ENCODE assay signal across 19 cellular contexts in the genomic region with DNA sequence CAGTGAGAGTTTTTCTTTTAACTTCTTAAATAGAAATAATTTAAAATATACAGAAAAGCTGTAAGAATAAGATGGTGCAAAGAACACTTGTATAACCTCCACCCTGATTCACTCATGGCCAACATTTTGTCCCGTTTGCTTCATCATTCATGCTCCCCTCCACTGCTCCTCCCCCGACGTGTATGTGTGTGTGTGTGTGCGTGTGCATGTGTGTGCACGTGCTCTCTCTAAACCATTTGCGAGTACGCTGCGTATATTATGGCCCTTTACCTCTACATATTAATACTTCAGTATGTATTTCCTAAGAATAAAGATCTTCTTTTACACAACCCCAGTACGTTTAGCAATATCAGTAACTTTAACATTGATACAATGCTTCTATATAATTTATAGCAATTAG. TPM values are rescaled to one million over a fixed set of nuclear protein-coding genes. Genes with fewer than 3 reads are reported as not detected.
A peak's percentile ranks its signal among the peaks of the same experiment; 100 is the strongest.
DNase-seq lines count a peak whose midpoint lies in the region; ATAC-seq, FAIRE-seq and TF ChIP-seq lines count a peak whose summit lies in the region.
"Had no signal": no experiment of that assay in that cellular context is flagged by ENCODE, and none has a peak within 500 bp of the region (broad histone marks: within the 10 kb centered on the region; RNA-seq: fewer than 3 reads in every experiment).

No MANE protein-coding gene starts in this region.

- H2AFZ ChIP-seq in GM12878 (ENCODE audit: control insufficient read depth, low read depth, low read length) (no peak overlapping the region), neural progenitor cell (replicated peaks) (no peak overlapping the region)

- H3K4me1 ChIP-seq in GM12878 (ENCODE audit: control insufficient read depth, insufficient read depth, low read length), result no peaks in the 10 kb centered on the region
- H3K4me1 ChIP-seq in neural progenitor cell, result peaks cover 10% of the 10 kb centered on the region
- H3K4me1 ChIP-seq: BE2C had no signal

- no peak for TF ChIP-seq RAD21 in GM12878 (IDR thresholded peaks at IDR 0.05; ENCODE audit: insufficient read depth, low read depth, low read length)

- H3K4me3 Mint-ChIP-seq in activated naive CD4-positive, alpha-beta T cell treated with anti-CD3 and anti-CD28 coated beads, Interleukin-2, amount 50 U/mL, for 24 hours, result no peak overlapping the region
- H3K4me3 Mint-ChIP-seq in activated naive CD4-positive, alpha-beta T cell treated with anti-CD3 and anti-CD28 coated beads, Interleukin-2, amount 10 ng/mL, durations not matched to agents 7 days and 5 days, result no peak overlapping the region
- H3K4me3 Mint-ChIP-seq in neural progenitor cell, result no peak overlapping the region
- H3K4me3 Mint-ChIP-seq: CD4-positive, CD25-positive, alpha-beta regulatory T cell; CD8-positive, alpha-beta memory T cell had no signal

- H3K27me3 ChIP-seq in GM12878 (replicated peaks in 1 of 2; ENCODE audit: control insufficient read depth in 2 of 2, insufficient read depth in 2 of 2, low read length in 1 of 2) (no peaks in the 10 kb centered on the region), neural progenitor cell (no peaks in the 10 kb centered on the region)
- H3K27me3 ChIP-seq: BE2C had no signal

- POLR2A ChIA-PET in GM12878 (lab: Charles Lee), result no interaction called here

- TF ChIP-seq CTCF in GM12878 (IDR thresholded peaks at IDR 0.05 in 2 of 3, conservative IDR thresholded peaks at IDR 0.05 in 1 of 3; ENCODE audit: control insufficient read depth in 2 of 3, extremely low read depth in 1 of 3, insufficient read depth in 1 of 3, low read depth in 3 of 3, low read length in 3 of 3), result no peak
- TF ChIP-seq CTCF in neural progenitor cell (IDR thresholded peaks at IDR 0.05), result no peak

- no peaks in the 10 kb centered on the region for H4K20me1 ChIP-seq in GM12878 (ENCODE audit: control insufficient read depth, insufficient read depth)
- no peaks in the 10 kb centered on the region for H4K20me1 ChIP-seq in neural progenitor cell (ENCODE audit: low read depth)

- peaks cover 18% of the 10 kb centered on the region for H3K36me3 Mint-ChIP-seq in activated naive CD4-positive, alpha-beta T cell treated with anti-CD3 and anti-CD28 coated beads, Interleukin-2, amount 50 U/mL, for 24 hours
- H3K36me3 Mint-ChIP-seq in activated naive CD4-positive, alpha-beta T cell treated with anti-CD3 and anti-CD28 coated beads, Interleukin-2, amount 10 ng/mL, durations not matched to agents 7 days and 5 days, result peaks cover 65% of the 10 kb centered on the region
- H3K36me3 Mint-ChIP-seq in neural progenitor cell, result no peaks in the 10 kb centered on the region

- H3K9me3 ChIP-seq in GM12878 (replicated peaks; ENCODE audit: control insufficient read depth, insufficient read depth, low read length) (no peaks in the 10 kb centered on the region), neural progenitor cell (ENCODE audit: low read depth) (no peaks in the 10 kb centered on the region)
- H3K9me3 ChIP-seq: BE2C had no signal

- H3K4me2 ChIP-seq in GM12878 (ENCODE audit: control insufficient read depth, insufficient read depth) (no peak overlapping the region), neural progenitor cell (no peak overlapping the region)

- H3K79me2 ChIP-seq in GM12878 (ENCODE audit: control insufficient read depth, insufficient read depth, low read length), result no peaks in the 10 kb centered on the region
- no peaks in the 10 kb centered on the region for H3K79me2 ChIP-seq in neural progenitor cell (ENCODE audit: low read depth)

- RAD21 ChIA-PET in GM12878 (lab: Charles Lee; ENCODE audit: unreplicated experiment), result no interaction called here

- 88% methylated on average over 9 of the region's 9 CpGs for WGBS in GM12878 (ENCODE audit: insufficient coverage, insufficient replicate concordance, low lambda C conversion rate, missing lambda C conversion rate)

- no peaks in the 10 kb centered on the region for H3K27me3 Mint-ChIP-seq in activated naive CD4-positive, alpha-beta T cell treated with anti-CD3 and anti-CD28 coated beads, Interleukin-2, amount 50 U/mL, for 24 hours
- H3K27me3 Mint-ChIP-seq in activated naive CD4-positive, alpha-beta T cell treated with anti-CD3 and anti-CD28 coated beads, Interleukin-2, amount 10 ng/mL, durations not matched to agents 7 days and 5 days, result no peaks in the 10 kb centered on the region
- no peaks in the 10 kb centered on the region for H3K27me3 Mint-ChIP-seq in neural progenitor cell (ENCODE audit: insufficient read depth, low read depth)
- H3K27me3 Mint-ChIP-seq: CD4-positive, CD25-positive, alpha-beta regulatory T cell had no signal

- peaks cover 16% of the 10 kb centered on the region for H3K4me1 Mint-ChIP-seq in activated naive CD4-positive, alpha-beta T cell treated with anti-CD3 and anti-CD28 coated beads, Interleukin-2, amount 50 U/mL, for 24 hours
- peaks cover 9% of the 10 kb centered on the region for H3K4me1 Mint-ChIP-seq in activated naive CD4-positive, alpha-beta T cell treated with anti-CD3 and anti-CD28 coated beads, Interleukin-2, amount 10 ng/mL, durations not matched to agents 7 days and 5 days
- peaks cover 14% of the 10 kb centered on the region for H3K4me1 Mint-ChIP-seq in neural progenitor cell

- peaks cover 3 to 16% of the 10 kb centered on the region in 2 experiments; a peak in 2 of 4 replicates for H3K36me3 ChIP-seq in GM12878 (ENCODE audit: control insufficient read depth in 2 of 2, insufficient read depth in 2 of 2, low read length in 1 of 2)
- H3K36me3 ChIP-seq in neural progenitor cell, result no peaks in the 10 kb centered on the region
- H3K36me3 ChIP-seq: BE2C had no signal

- CTCF ChIA-PET in activated naive CD4-positive, alpha-beta T cell treated with anti-CD3 and anti-CD28 coated beads, Interleukin-2, amount 10 ng/mL, durations not matched to agents 7 days and 5 days (lab: Charles Lee), result interaction anchor here (0.5 to 1.8 kb wide), 2 partner anchors 47 to 335 kb away, joined by 3 to 5 read pairs; no protein-coding TSS in a partner anchor
- CTCF ChIA-PET in GM12878 (lab: Yijun Ruan, JAX), result no interaction called here

- no peak for ATAC-seq in GM12878
- no peak for ATAC-seq in HG02938 (IDR thresholded peaks at IDR 0.05; ENCODE audit: unreplicated experiment)
- ATAC-seq: HCT116 had no signal

- no TSS peak for BruUV-seq in GM12878 (replicated peaks; lab: Mats Ljungman, UMichigan)

- peak; percentile 41 for FAIRE-seq in GM12878 (lab: Jason Lieb, UNC)
- FAIRE-seq: A204.1 had no signal

- peak overlapping the region; percentile 39 for H3K27ac Mint-ChIP-seq in activated naive CD4-positive, alpha-beta T cell treated with anti-CD3 and anti-CD28 coated beads, Interleukin-2, amount 50 U/mL, for 24 hours
- H3K27ac Mint-ChIP-seq in activated naive CD4-positive, alpha-beta T cell treated with anti-CD3 and anti-CD28 coated beads, Interleukin-2, amount 10 ng/mL, durations not matched to agents 7 days and 5 days, result no peak overlapping the region
- H3K27ac Mint-ChIP-seq in neural progenitor cell, result no peak overlapping the region

- DNase-seq in activated naive CD4-positive, alpha-beta T cell treated with anti-CD3 and anti-CD28 coated beads, Interleukin-2, amount 10 ng/mL, durations not matched to agents 7 days and 5 days, result no peak
- DNase-seq in GM12878 (ENCODE audit: low read depth, low spot score) (no peak), neural progenitor cell (ENCODE audit: low spot score) (peak; percentile 4), NCI-H69 (lab: John Stamatoyannopoulos, UW) (no peak)
- DNase-seq: ACHN; BE2C; C1 segment of cervical spinal cord; CD4-positive, CD25-positive, alpha-beta regulatory T cell; CD8-positive, alpha-beta memory T cell; COR-L47; DMS 273 treated with DMSO at 0.1 percent for 48 hours; DMS79; GDM1; GOT3; H7 had no signal

- no peaks in the 10 kb centered on the region for H3F3A ChIP-seq in neural progenitor cell (ENCODE audit: low read depth)

- intact Hi-C loops in GM12878 (cut with micrococcal nuclease; ENCODE audit: unreplicated experiment), result no loop called here

- no peak overlapping the region for H3K9ac ChIP-seq in GM12878 (ENCODE audit: control insufficient read depth, insufficient read depth, low read length)
- H3K9ac ChIP-seq in neural progenitor cell, result no peak overlapping the region

- TF ChIP-seq EP300 in GM12878 (IDR thresholded peaks at IDR 0.05; ENCODE audit: borderline replicate concordance in 1 of 2, control insufficient read depth in 1 of 2, low read depth in 2 of 2, low read length in 2 of 2), result no peak

- H3K4me3 ChIP-seq in GM12878 (no peak overlapping the region), neural progenitor cell (no peak overlapping the region)

- H3K27ac ChIP-seq in GM12878 (ENCODE audit: control insufficient read depth, insufficient read depth) (no peak overlapping the region), neural progenitor cell (no peak overlapping the region)

- in situ Hi-C loops in GM12878 (cut with MboI), result no loop called here

- SMC1A ChIA-PET in GM12878 (lab: Charles Lee; ENCODE audit: uncharacterized antibody, unreplicated experiment), result no interaction called here

- H3K9me3 Mint-ChIP-seq in activated naive CD4-positive, alpha-beta T cell treated with anti-CD3 and anti-CD28 coated beads, Interleukin-2, amount 50 U/mL, for 24 hours, result no peaks in the 10 kb centered on the region
- no peaks in the 10 kb centered on the region for H3K9me3 Mint-ChIP-seq in activated naive CD4-positive, alpha-beta T cell treated with anti-CD3 and anti-CD28 coated beads, Interleukin-2, amount 10 ng/mL, durations not matched to agents 7 days and 5 days
- no peaks in the 10 kb centered on the region for H3K9me3 Mint-ChIP-seq in neural progenitor cell
- H3K9me3 Mint-ChIP-seq: CD4-positive, CD25-positive, alpha-beta regulatory T cell; CD8-positive, alpha-beta memory T cell had no signal

- no peak for TF ChIP-seq POLR2A in GM12878 (IDR thresholded peaks at IDR 0.05; ENCODE audit: low read depth, low read length)

RNA-seq across cellular contexts. Expression of a gene that starts 43.0 kb away (rescaled TPM):
- 149 and 152 TPM in 2 replicates for total RNA-seq in GM12878 (2013; cell fraction: nucleolus; rRNA removed)
- total RNA-seq in GM12878 (2014; rRNA removed) (35.3 and 36.1 TPM in 2 replicates), GM12878 (2014; rRNA removed; fragmentation: Illumina TruSeq; extraction: Trizol) (25.0 and 26.5 TPM in 2 replicates), GM12878 (2021) (25.7 and 27.6 TPM in 2 replicates), neural progenitor cell (ENCODE audit: low replicate concordance) (28.3 and 36.0 TPM in 2 replicates)
- polyA plus RNA-seq in GM12878 (2011; ENCODE audit: low read depth), result 17.0 TPM
- polyA plus RNA-seq in GM12878 (2011; rRNA removed) (36.5 and 49.7 TPM in 2 replicates), GM12878 (2014; fragmentation: Illumina TruSeq; extraction: Trizol) (36.4 and 48.6 TPM in 2 replicates), GM12878 (2014; fragmentation: Nextera tagmentation; extraction: Ambion mirVana) (10 to 100 TPM; 10.6 to 11.8 TPM), GM12878 (2014; rRNA removed) (30.8 and 34.4 TPM in 2 replicates), GM12878 (2016; fragmentation: Nextera tagmentation; extraction: Ambion mirVana) (10 to 100 TPM; 16.7 to 19.7 TPM)
- polyA plus RNA-seq in GM12878 (2011; cell fraction: cytosol; rRNA removed), result 23.0 TPM in 2 replicates
- 96.9 and 102 TPM in 2 replicates for polyA plus RNA-seq in GM12878 (2011; cell fraction: nucleus; rRNA removed)
- polyA plus RNA-seq in GM12878 (2012), result 18.6 and 25.1 TPM in 2 replicates
- polyA minus RNA-seq in GM12878 (2011; rRNA and poly(A)+ RNA removed), result 24.5 and 25.3 TPM in 2 replicates
- polyA minus RNA-seq in GM12878 (2011; cell fraction: cytosol; rRNA and poly(A)+ RNA removed), result 8.7 and 9.8 TPM in 2 replicates
- 45.0 and 64.3 TPM in 2 replicates for polyA minus RNA-seq in GM12878 (2011; cell fraction: nucleus; rRNA and poly(A)+ RNA removed)
